Comparison of ENCODE assay signal across 8 cellular contexts in genomic region chr17:47850692-47851573, GRCh38. TPM values are rescaled to one million over a fixed set of nuclear protein-coding genes. Genes with fewer than 3 reads are reported as not detected.
DNase-seq lines count a peak whose midpoint lies in the region; ATAC-seq lines count a peak whose summit lies in the region.

Gene SP6 (minus strand): TSS chr17:47851163. CDS start chr17:47848429, 2,734 bp downstream.

- no peaks in the 10 kb centered on the region for H3K9me3 ChIP-seq in esophagus (ENCODE audit: control insufficient read depth in 2 of 2, insufficient read depth in 1 of 2, low read depth in 1 of 2, low read length in 1 of 2)

- peak within 1 kb of the TSS; percentile 70 to 83 for H3K27ac ChIP-seq in esophagus (ENCODE audit: low read depth in 2 of 2, low read length in 1 of 2)

- peak; percentile 86 to 89 for ATAC-seq in natural killer cell treated with Interleukin-12 subunit alpha and Interleukin-12 subunit beta and Interleukin-15 and Interleukin-18, amount 100 ng/mL, for 72 hours
- ATAC-seq in HG03196 (IDR thresholded peaks at IDR 0.05; ENCODE audit: unreplicated experiment) (no peak), HG02884 (IDR thresholded peaks at IDR 0.05; ENCODE audit: unreplicated experiment) (no peak)

- 4 to 7% methylated on average over 54 to 71 of the region's 71 CpGs for WGBS in esophagus, 2 donors

- no peaks in the 10 kb centered on the region for H3K36me3 Mint-ChIP-seq in natural killer cell treated with Interleukin-12 subunit alpha and Interleukin-12 subunit beta and Interleukin-15 and Interleukin-18, amount 100 ng/mL, for 72 hours
- H3K36me3 Mint-ChIP-seq in stimulated activated naive CD8-positive, alpha-beta T cell treated with anti-CD3 and anti-CD28 coated beads, Interleukin-15, Interleukin-2, amounts not matched to agents 100 ng/mL and 50 ng/mL, for 24 hours (ENCODE audit: low read depth): no peaks in the 10 kb centered on the region

- no peak within 1 kb of the TSS for H3K27ac Mint-ChIP-seq in natural killer cell treated with Interleukin-12 subunit alpha and Interleukin-12 subunit beta and Interleukin-15 and Interleukin-18, amount 100 ng/mL, for 72 hours
- no peak within 1 kb of the TSS for H3K27ac Mint-ChIP-seq in stimulated activated naive CD8-positive, alpha-beta T cell treated with anti-CD3 and anti-CD28 coated beads, Interleukin-15, Interleukin-2, amounts not matched to agents 100 ng/mL and 50 ng/mL, for 24 hours

- peak within 1 kb of the TSS; percentile 58 to 59 for H3K4me3 ChIP-seq in esophagus (ENCODE audit: low read depth in 1 of 2, low read length in 2 of 2)

- H3K9me3 Mint-ChIP-seq in natural killer cell treated with Interleukin-12 subunit alpha and Interleukin-12 subunit beta and Interleukin-15 and Interleukin-18, amount 100 ng/mL, for 72 hours: no peaks in the 10 kb centered on the region
- no peaks in the 10 kb centered on the region for H3K9me3 Mint-ChIP-seq in stimulated activated naive CD8-positive, alpha-beta T cell treated with anti-CD3 and anti-CD28 coated beads, Interleukin-15, Interleukin-2, amounts not matched to agents 100 ng/mL and 50 ng/mL, for 24 hours

- peaks cover 4 to 14% of the 10 kb centered on the region in 2 donors for H3K27me3 ChIP-seq in esophagus (ENCODE audit: control insufficient read depth in 1 of 2, insufficient read depth in 2 of 2, low read length in 2 of 2)

- peaks cover 60 to 65% of the 10 kb centered on the region in 2 donors for H3K27me3 Mint-ChIP-seq in natural killer cell treated with Interleukin-12 subunit alpha and Interleukin-12 subunit beta and Interleukin-15 and Interleukin-18, amount 100 ng/mL, for 72 hours
- H3K27me3 Mint-ChIP-seq in stimulated activated naive CD8-positive, alpha-beta T cell treated with anti-CD3 and anti-CD28 coated beads, Interleukin-15, Interleukin-2, amounts not matched to agents 100 ng/mL and 50 ng/mL, for 24 hours: peaks cover 85% of the 10 kb centered on the region

- peak within 1 kb of the TSS; percentile 38 for H3K4me3 Mint-ChIP-seq in natural killer cell treated with Interleukin-12 subunit alpha and Interleukin-12 subunit beta and Interleukin-15 and Interleukin-18, amount 100 ng/mL, for 72 hours
- H3K4me3 Mint-ChIP-seq in stimulated activated naive CD8-positive, alpha-beta T cell treated with anti-CD3 and anti-CD28 coated beads, Interleukin-15, Interleukin-2, amounts not matched to agents 100 ng/mL and 50 ng/mL, for 24 hours: peak within 1 kb of the TSS; percentile 49

- H3K4me1 ChIP-seq in esophagus (ENCODE audit: control insufficient read depth in 2 of 2, insufficient read depth in 2 of 2, low read length in 1 of 2): peaks cover 5 to 15% of the 10 kb centered on the region in 2 donors

- H3K4me1 Mint-ChIP-seq in natural killer cell treated with Interleukin-12 subunit alpha and Interleukin-12 subunit beta and Interleukin-15 and Interleukin-18, amount 100 ng/mL, for 72 hours (ENCODE audit: low read depth in 2 of 2): peaks cover 9 to 26% of the 10 kb centered on the region in 2 donors
- H3K4me1 Mint-ChIP-seq in stimulated activated naive CD8-positive, alpha-beta T cell treated with anti-CD3 and anti-CD28 coated beads, Interleukin-15, Interleukin-2, amounts not matched to agents 100 ng/mL and 50 ng/mL, for 24 hours (ENCODE audit: low read depth): peaks cover 16% of the 10 kb centered on the region

- DNase-seq in H4 (ENCODE audit: low spot score) (peak; percentile 71), NCI-H460 (ENCODE audit: extremely low read depth, low read depth) (peak; percentile 53), activated T-cell treated with anti-CD3 and anti-CD28 coated beads for 1 hour (ENCODE audit: low read depth) (peak; percentile 55)
- peak; percentile 79 for DNase-seq in natural killer cell treated with Interleukin-12 subunit alpha and Interleukin-12 subunit beta and Interleukin-15 and Interleukin-18, amount 100 ng/mL, for 72 hours (ENCODE audit: low spot score)

- peaks cover 0 to 3% of the 10 kb centered on the region in 2 donors for H3K36me3 ChIP-seq in esophagus (ENCODE audit: control insufficient read depth in 2 of 2, insufficient read depth in 2 of 2, low read length in 1 of 2)

RNA-seq across cellular contexts. Expression of gene SP6, which starts in this region (rescaled TPM):
- total RNA-seq in H4 (2014; rRNA removed; shearing (Covaris generic)): 0.14 and 0.21 TPM in 2 replicates
- total RNA-seq in NCI-H460 (2014; rRNA removed; shearing (Covaris generic)): 0.02 TPM in 1 of 2 replicates, not detected in the other
- polyA plus RNA-seq in NCI-H460 (2014; cell fraction: nucleus; rRNA removed): not detected in 2 replicates
- polyA plus RNA-seq in esophagus: 1 to 10 TPM; 3.8 to 6.1 TPM
- total RNA-seq in natural killer cell treated with Interleukin-12 subunit alpha and Interleukin-12 subunit beta and Interleukin-15 and Interleukin-18, amount 100 ng/mL, for 72 hours: under 1 TPM in 1 of 2 donors, not detected in 1; 0.24 TPM

Comparison
In these comparisons a context has a peak if more than half of its experiments do, and no peak if none do; other contexts are left out.
1. Peak in DNase-seq in H4; RNA of the gene not detected or under 1 TPM.
2. Peak in DNase-seq in NCI-H460; RNA of the gene not detected or under 1 TPM.
3. Peak in DNase-seq and ATAC-seq in natural killer cell treated with Interleukin-12 subunit alpha and Interleukin-12 subunit beta and Interleukin-15 and Interleukin-18, amount 100 ng/mL, for 72 hours; RNA of the gene not detected or under 1 TPM.